Comparison of ENCODE assay signal across 1 cellular context in the genomic region with DNA sequence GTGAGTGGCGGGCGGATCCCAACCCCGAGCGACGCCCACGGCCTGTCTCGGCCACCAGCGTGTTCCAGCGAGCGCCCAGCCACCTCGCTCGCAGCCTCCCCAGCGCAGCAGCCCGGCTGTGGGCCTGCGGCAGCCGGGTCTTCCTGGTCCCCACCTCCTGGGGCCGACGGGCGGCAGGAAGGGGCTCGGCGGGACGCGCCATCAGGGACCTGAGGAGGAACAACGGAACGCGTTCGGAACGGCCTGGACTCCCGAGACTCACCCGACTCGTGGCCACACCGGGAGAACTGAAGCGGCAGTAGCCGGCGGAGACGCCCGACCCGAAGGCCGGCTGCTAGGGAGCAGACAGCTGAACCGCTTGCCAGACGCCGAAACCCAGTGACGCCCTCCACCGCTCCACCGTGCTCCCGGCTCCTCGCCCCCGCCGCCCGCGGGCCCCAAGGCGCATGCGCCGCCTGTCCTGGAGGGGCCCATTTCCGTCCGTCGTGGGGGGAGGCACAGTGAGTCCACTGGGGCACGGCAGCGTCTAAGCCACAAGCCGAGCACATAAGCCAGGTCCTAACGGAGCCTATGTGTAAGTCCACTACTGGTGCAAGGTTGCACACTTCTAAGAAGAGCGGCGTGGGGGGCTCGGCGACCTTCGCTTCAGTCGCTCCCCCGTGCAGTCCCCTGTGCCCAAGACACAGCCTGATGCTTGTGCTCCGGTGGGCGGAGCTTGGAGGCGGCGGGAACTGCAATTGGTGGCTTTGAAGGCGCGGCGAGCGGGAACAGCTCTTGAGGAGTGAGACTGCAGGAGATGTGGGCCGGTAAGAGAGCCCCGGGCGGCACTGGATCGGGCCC.
A peak's percentile ranks its signal among the peaks of the same experiment; 100 is the strongest.
TF ChIP-seq lines count a peak whose summit lies in the region.

A gene with protein sequence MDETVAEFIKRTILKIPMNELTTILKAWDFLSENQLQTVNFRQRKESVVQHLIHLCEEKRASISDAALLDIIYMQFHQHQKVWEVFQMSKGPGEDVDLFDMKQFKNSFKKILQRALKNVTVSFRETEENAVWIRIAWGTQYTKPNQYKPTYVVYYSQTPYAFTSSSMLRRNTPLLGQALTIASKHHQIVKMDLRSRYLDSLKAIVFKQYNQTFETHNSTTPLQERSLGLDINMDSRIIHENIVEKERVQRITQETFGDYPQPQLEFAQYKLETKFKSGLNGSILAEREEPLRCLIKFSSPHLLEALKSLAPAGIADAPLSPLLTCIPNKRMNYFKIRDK (plus strand): TSS at position 743 of the 840 bp plus-strand sequence. CDS start 4,726 bp downstream, outside the sequence.
CMC2 (minus strand) TSS at position 414 of the 840 bp plus-strand sequence. CDS start 9,491 bp downstream, outside the sequence.

TF ChIP-seq in K562, 482 proteins besides CTCF, POLR2A, EP300 and RAD21 (continued from another document and continues in another):
- TF ChIP-seq, protein P1, sequence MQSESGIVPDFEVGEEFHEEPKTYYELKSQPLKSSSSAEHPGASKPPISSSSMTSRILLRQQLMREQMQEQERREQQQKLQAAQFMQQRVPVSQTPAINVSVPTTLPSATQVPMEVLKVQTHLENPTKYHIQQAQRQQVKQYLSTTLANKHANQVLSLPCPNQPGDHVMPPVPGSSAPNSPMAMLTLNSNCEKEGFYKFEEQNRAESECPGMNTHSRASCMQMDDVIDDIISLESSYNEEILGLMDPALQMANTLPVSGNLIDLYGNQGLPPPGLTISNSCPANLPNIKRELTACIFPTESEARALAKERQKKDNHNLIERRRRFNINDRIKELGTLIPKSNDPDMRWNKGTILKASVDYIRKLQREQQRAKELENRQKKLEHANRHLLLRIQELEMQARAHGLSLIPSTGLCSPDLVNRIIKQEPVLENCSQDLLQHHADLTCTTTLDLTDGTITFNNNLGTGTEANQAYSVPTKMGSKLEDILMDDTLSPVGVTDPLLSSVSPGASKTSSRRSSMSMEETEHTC (IDR thresholded peaks at IDR 0.05), result peak; percentile 38; the same call in 1 of the 2 replicates
- peak; percentile 55 for TF ChIP-seq ESRRA (IDR thresholded peaks at IDR 0.05; ENCODE audit: borderline replicate concordance, low read depth)
- TF ChIP-seq GATAD2B (IDR thresholded peaks at IDR 0.05; ENCODE audit: borderline replicate concordance), result no peak; the same call in 1 of the 2 replicates
- TF ChIP-seq ZBTB34 (CRISPR knock-in tag; IDR thresholded peaks at IDR 0.05), result no peak
- TF ChIP-seq GATA2 (CRISPR knock-in tag; IDR thresholded peaks at IDR 0.05), result no peak
- TF ChIP-seq HCFC1 (IDR thresholded peaks at IDR 0.05; ENCODE audit: low read depth, low read length), result peak; percentile 41
- no peak for TF ChIP-seq ZNF217 (CRISPR knock-in tag; IDR thresholded peaks at IDR 0.05)
- no peak for TF ChIP-seq ID3 (CRISPR knock-in tag; IDR thresholded peaks at IDR 0.05)
- TF ChIP-seq ID3 (tag; IDR thresholded peaks at IDR 0.05), result peak; percentile 13; the same call in 1 of the 2 replicates
- TF ChIP-seq, protein P2, sequence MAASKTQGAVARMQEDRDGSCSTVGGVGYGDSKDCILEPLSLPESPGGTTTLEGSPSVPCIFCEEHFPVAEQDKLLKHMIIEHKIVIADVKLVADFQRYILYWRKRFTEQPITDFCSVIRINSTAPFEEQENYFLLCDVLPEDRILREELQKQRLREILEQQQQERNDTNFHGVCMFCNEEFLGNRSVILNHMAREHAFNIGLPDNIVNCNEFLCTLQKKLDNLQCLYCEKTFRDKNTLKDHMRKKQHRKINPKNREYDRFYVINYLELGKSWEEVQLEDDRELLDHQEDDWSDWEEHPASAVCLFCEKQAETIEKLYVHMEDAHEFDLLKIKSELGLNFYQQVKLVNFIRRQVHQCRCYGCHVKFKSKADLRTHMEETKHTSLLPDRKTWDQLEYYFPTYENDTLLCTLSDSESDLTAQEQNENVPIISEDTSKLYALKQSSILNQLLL (CRISPR knock-in tag; IDR thresholded peaks at IDR 0.05; ENCODE audit: borderline replicate concordance), result 0 out of 2 replicates have a peak, but pooled peaks have one; percentile 5
- no peak for TF ChIP-seq JUNB (CRISPR knock-in tag; conservative IDR thresholded peaks at IDR 0.05)
- peak; percentile 29; the same call in 1 of the 2 replicates for TF ChIP-seq ZZZ3 (IDR thresholded peaks at IDR 0.05)
- no peak for TF ChIP-seq THRAP3 (IDR thresholded peaks at IDR 0.05; ENCODE audit: borderline replicate concordance)
- peak; percentile 78 for TF ChIP-seq CHD1 (IDR thresholded peaks at IDR 0.05; ENCODE audit: low read length)
- TF ChIP-seq, protein P3, sequence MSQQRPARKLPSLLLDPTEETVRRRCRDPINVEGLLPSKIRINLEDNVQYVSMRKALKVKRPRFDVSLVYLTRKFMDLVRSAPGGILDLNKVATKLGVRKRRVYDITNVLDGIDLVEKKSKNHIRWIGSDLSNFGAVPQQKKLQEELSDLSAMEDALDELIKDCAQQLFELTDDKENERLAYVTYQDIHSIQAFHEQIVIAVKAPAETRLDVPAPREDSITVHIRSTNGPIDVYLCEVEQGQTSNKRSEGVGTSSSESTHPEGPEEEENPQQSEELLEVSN (IDR thresholded peaks at IDR 0.05; ENCODE audit: borderline replicate concordance in 1 of 2, extremely low read depth in 1 of 2, insufficient read depth in 1 of 2, insufficient read length in 1 of 2, low read depth in 1 of 2, low read length in 1 of 2, poor library complexity in 1 of 2, severe bottlenecking in 1 of 2), result peak; percentile 89 to 96
- no peak for TF ChIP-seq ETV6 (IDR thresholded peaks at IDR 0.05; ENCODE audit: borderline replicate concordance in 1 of 2, low read depth in 2 of 2, low read length in 1 of 2)
- peak; percentile 91 for TF ChIP-seq ETV6 (CRISPR knock-in tag; IDR thresholded peaks at IDR 0.05; ENCODE audit: borderline replicate concordance)
- peak; percentile 88; the same call in 1 of the 2 replicates for TF ChIP-seq KDM2B (CRISPR knock-in tag; IDR thresholded peaks at IDR 0.05)
- no peak for TF ChIP-seq RBM25 (IDR thresholded peaks at IDR 0.05; ENCODE audit: low read depth, low read length, severe bottlenecking)
- no peak for TF ChIP-seq ZBTB7A (IDR thresholded peaks at IDR 0.05; ENCODE audit: borderline replicate concordance, control insufficient read depth, low read depth, low read length)
- no peak for TF ChIP-seq ZFP1 (CRISPR knock-in tag; IDR thresholded peaks at IDR 0.05)
- no peak for TF ChIP-seq CHCHD3 (CRISPR knock-in tag; IDR thresholded peaks at IDR 0.05)
- no peak for TF ChIP-seq KLF16 (IDR thresholded peaks at IDR 0.05)
- TF ChIP-seq TAF1 (IDR thresholded peaks at IDR 0.05; ENCODE audit: control insufficient read depth, extremely low read depth, insufficient read depth, low read length, severe bottlenecking), result peak; percentile 60
- no peak for TF ChIP-seq SMAD2 (IDR thresholded peaks at IDR 0.05; ENCODE audit: low read depth, low read length)
- peak; percentile 57 for TF ChIP-seq HNRNPLL (IDR thresholded peaks at IDR 0.05; ENCODE audit: low read depth, low read length, poor library complexity, severe bottlenecking)
- peak; percentile 79 for TF ChIP-seq PHF8 (IDR thresholded peaks at IDR 0.05; ENCODE audit: borderline replicate concordance, low read length)
- TF ChIP-seq JUND (IDR thresholded peaks at IDR 0.05; ENCODE audit: borderline replicate concordance, low read depth, low read length), result peak; percentile 97
- no peak; the same call in 2 of the 3 replicates for TF ChIP-seq JUND (tag; IDR thresholded peaks at IDR 0.05; ENCODE audit: borderline replicate concordance, low read depth, low read length)
- TF ChIP-seq MXD1 (CRISPR knock-in tag; IDR thresholded peaks at IDR 0.05; ENCODE audit: borderline replicate concordance, poor library complexity, severe bottlenecking), result peak; percentile 39
- TF ChIP-seq, protein P4, sequence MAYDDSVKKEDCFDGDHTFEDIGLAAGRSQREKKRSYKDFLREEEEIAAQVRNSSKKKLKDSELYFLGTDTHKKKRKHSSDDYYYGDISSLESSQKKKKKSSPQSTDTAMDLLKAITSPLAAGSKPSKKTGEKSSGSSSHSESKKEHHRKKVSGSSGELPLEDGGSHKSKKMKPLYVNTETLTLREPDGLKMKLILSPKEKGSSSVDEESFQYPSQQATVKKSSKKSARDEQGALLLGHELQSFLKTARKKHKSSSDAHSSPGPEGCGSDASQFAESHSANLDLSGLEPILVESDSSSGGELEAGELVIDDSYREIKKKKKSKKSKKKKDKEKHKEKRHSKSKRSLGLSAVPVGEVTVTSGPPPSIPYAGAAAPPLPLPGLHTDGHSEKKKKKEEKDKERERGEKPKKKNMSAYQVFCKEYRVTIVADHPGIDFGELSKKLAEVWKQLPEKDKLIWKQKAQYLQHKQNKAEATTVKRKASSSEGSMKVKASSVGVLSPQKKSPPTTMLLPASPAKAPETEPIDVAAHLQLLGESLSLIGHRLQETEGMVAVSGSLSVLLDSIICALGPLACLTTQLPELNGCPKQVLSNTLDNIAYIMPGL (CRISPR knock-in tag; IDR thresholded peaks at IDR 0.05), result peak; percentile 95
- TF ChIP-seq TRIM28 (IDR thresholded peaks at IDR 0.05), result peak; percentile 78; the same call in 1 of the 2 replicates
- peak; percentile 56; the same call in 1 of the 2 replicates for TF ChIP-seq MYC (IDR thresholded peaks at IDR 0.05; ENCODE audit: low read depth, low read length)
- peak; percentile 62 for TF ChIP-seq MYC (CRISPR knock-in tag; IDR thresholded peaks at IDR 0.05; ENCODE audit: borderline replicate concordance, low read depth)
- TF ChIP-seq CEBPG (CRISPR knock-in tag; IDR thresholded peaks at IDR 0.05), result peak; percentile 10; the same call in 1 of the 2 replicates
- no peak for TF ChIP-seq CEBPG (tag; conservative IDR thresholded peaks at IDR 0.05 in 1 of 2, IDR thresholded peaks at IDR 0.05 in 1 of 2)
- peak; percentile 95 for TF ChIP-seq MYBL2 (IDR thresholded peaks at IDR 0.05; ENCODE audit: low read depth)
- no peak for TF ChIP-seq MYBL2 (CRISPR knock-in tag; IDR thresholded peaks at IDR 0.05; ENCODE audit: borderline replicate concordance)
- peak; percentile 64; the same call in 1 of the 2 replicates for TF ChIP-seq ZNF511 (CRISPR knock-in tag; IDR thresholded peaks at IDR 0.05)
- no peak for TF ChIP-seq ZNF507 (tag; conservative IDR thresholded peaks at IDR 0.05)
- peak; percentile 100 for TF ChIP-seq CXXC5 (CRISPR knock-in tag; IDR thresholded peaks at IDR 0.05)
- TF ChIP-seq MBD2 (IDR thresholded peaks at IDR 0.05; ENCODE audit: borderline replicate concordance, low read depth), result peak; percentile 98
- no peak for TF ChIP-seq SLC30A9 (CRISPR knock-in tag; IDR thresholded peaks at IDR 0.05)
- no peak for TF ChIP-seq CREB3 (tag; conservative IDR thresholded peaks at IDR 0.05; ENCODE audit: low read depth)
- TF ChIP-seq SRF (CRISPR knock-in tag; IDR thresholded peaks at IDR 0.05), result peak; percentile 6 to 55; a peak in 1 of 4 replicates
- no peak for TF ChIP-seq ZNF436 (CRISPR knock-in tag; IDR thresholded peaks at IDR 0.05)
- TF ChIP-seq CREB5 (CRISPR knock-in tag; IDR thresholded peaks at IDR 0.05), result no peak
- peak; percentile 79; the same call in 1 of the 2 replicates for TF ChIP-seq RB1 (IDR thresholded peaks at IDR 0.05; ENCODE audit: low read depth)
- TF ChIP-seq SRSF3 (IDR thresholded peaks at IDR 0.05; ENCODE audit: insufficient read depth, low read length), result no peak
